ENCODE assay signal across 27 cellular contexts in the genomic region with DNA sequence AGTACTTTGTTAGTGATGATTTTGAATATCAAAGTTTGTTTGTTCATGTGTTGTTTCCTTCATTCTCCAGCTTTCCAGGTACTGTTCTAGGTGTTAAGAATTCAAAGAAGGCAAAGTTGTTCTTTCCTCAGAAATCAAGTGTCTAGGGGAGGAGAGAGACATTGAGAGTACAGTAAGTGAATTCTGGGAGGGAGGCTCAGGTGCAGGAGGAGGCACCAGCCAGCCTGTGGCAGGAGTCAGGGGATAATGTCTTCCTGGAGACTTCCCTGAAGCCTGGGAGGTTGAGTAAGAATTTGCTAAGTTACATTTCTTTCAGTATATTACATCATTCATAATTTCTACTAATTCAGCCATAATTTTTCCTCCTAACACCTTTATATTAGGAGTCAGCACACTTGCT.
"Had no signal": no experiment of that assay in that cellular context is flagged by ENCODE, and none has a peak within 500 bp of the region (broad histone marks: within the 10 kb centered on the region; RNA-seq: fewer than 3 reads in every experiment).

No MANE protein-coding gene starts in this region.

- H3K36me3 Mint-ChIP-seq: mesothelial cell of epicardium; naive B cell; naive thymus-derived CD8-positive, alpha-beta T cell had no signal

- H3K27me3 ChIP-seq: esophagus squamous epithelium, gastrocnemius medialis, heart right ventricle, left lung had no signal

- H3K9me3 ChIP-seq: esophagus squamous epithelium, gastrocnemius medialis, heart right ventricle, left lung, lower lobe of right lung, mucosa of descending colon had no signal

- FAIRE-seq: endometrium, islet of Langerhans, keratinocyte had no signal

- DNase-seq: cortex of kidney; effector CD8-positive, alpha-beta T cell; effector memory CD8-positive, alpha-beta T cell; endodermal cell; erythroblast; esophagus squamous epithelium; foreskin fibroblast; foreskin melanocyte; gastrocnemius medialis; glutamatergic neuron; heart right ventricle; hippocampal formation; left cardiac atrium; left lung; left ventricle myocardium superior; lower lobe of right lung; mesenchymal stem cell; mucosa of descending colon; naive B cell; naive thymus-derived CD8-positive, alpha-beta T cell had no signal

- H3K4me3 ChIP-seq: esophagus squamous epithelium, gastrocnemius medialis, heart right ventricle, left lung, lower lobe of right lung, mucosa of descending colon had no signal

- H3K4me1 ChIP-seq: esophagus squamous epithelium, gastrocnemius medialis, heart right ventricle, left lung, lower lobe of right lung had no signal

- ATAC-seq: effector memory CD8-positive, alpha-beta T cell; esophagus mucosa; gastrocnemius medialis; heart right ventricle; left cardiac atrium; left lung; left ventricle myocardium superior; lower lobe of right lung; mucosa of descending colon; naive thymus-derived CD8-positive, alpha-beta T cell had no signal

- H3K27ac Mint-ChIP-seq: dendritic cell treated with granulocyte-macrophage colony-stimulating factor and Interleukin-4, amounts not matched to agents 40 ng/mL and 50 ng/mL, for 4 days; effector memory CD8-positive, alpha-beta T cell; endodermal cell; mesothelial cell of epicardium; naive thymus-derived CD8-positive, alpha-beta T cell had no signal

- H3K4me3 Mint-ChIP-seq: dendritic cell treated with granulocyte-macrophage colony-stimulating factor and Interleukin-4, amounts not matched to agents 40 ng/mL and 50 ng/mL, for 4 days; effector memory CD8-positive, alpha-beta T cell; endodermal cell; mesothelial cell of epicardium; naive B cell; naive thymus-derived CD8-positive, alpha-beta T cell had no signal

- H3K36me3 ChIP-seq: esophagus squamous epithelium, gastrocnemius medialis, heart right ventricle, left lung, lower lobe of right lung had no signal

- H3K27ac ChIP-seq: epithelial cell of prostate, esophagus squamous epithelium, gastrocnemius medialis, heart right ventricle, left lung, lower lobe of right lung had no signal

- H3K27me3 Mint-ChIP-seq: dendritic cell treated with granulocyte-macrophage colony-stimulating factor and Interleukin-4, amounts not matched to agents 40 ng/mL and 50 ng/mL, for 4 days; effector memory CD8-positive, alpha-beta T cell; naive B cell; naive thymus-derived CD8-positive, alpha-beta T cell had no signal

- H3K4me1 Mint-ChIP-seq: mesothelial cell of epicardium; naive B cell; naive thymus-derived CD8-positive, alpha-beta T cell had no signal
